Comparison of ENCODE assay signal across 1 cellular context in the genomic region with DNA sequence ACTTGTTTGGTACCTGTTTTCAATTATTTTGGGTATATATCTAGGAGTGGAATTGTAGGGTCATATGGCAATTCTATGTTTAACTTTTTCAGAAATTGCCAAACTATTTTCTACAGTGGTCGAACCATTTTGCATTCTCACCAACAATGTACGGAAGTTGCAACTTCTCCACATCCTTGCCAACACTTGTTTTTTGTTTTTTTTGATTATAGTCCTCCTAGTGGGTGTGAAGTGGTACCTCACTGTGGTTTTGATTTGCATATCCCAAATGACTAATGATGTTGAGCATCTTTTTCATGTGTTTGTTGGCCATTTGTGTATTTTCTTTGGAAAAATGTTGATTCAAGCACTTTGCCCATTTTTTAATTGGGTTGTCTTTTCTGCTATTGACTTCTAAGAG.
TF ChIP-seq lines count a peak whose summit lies in the region.

No MANE protein-coding gene starts in this region.

TF ChIP-seq in GM23338, 12 proteins besides CTCF, POLR2A, EP300 and RAD21 (continued from another document):
- TF ChIP-seq, protein P1, sequence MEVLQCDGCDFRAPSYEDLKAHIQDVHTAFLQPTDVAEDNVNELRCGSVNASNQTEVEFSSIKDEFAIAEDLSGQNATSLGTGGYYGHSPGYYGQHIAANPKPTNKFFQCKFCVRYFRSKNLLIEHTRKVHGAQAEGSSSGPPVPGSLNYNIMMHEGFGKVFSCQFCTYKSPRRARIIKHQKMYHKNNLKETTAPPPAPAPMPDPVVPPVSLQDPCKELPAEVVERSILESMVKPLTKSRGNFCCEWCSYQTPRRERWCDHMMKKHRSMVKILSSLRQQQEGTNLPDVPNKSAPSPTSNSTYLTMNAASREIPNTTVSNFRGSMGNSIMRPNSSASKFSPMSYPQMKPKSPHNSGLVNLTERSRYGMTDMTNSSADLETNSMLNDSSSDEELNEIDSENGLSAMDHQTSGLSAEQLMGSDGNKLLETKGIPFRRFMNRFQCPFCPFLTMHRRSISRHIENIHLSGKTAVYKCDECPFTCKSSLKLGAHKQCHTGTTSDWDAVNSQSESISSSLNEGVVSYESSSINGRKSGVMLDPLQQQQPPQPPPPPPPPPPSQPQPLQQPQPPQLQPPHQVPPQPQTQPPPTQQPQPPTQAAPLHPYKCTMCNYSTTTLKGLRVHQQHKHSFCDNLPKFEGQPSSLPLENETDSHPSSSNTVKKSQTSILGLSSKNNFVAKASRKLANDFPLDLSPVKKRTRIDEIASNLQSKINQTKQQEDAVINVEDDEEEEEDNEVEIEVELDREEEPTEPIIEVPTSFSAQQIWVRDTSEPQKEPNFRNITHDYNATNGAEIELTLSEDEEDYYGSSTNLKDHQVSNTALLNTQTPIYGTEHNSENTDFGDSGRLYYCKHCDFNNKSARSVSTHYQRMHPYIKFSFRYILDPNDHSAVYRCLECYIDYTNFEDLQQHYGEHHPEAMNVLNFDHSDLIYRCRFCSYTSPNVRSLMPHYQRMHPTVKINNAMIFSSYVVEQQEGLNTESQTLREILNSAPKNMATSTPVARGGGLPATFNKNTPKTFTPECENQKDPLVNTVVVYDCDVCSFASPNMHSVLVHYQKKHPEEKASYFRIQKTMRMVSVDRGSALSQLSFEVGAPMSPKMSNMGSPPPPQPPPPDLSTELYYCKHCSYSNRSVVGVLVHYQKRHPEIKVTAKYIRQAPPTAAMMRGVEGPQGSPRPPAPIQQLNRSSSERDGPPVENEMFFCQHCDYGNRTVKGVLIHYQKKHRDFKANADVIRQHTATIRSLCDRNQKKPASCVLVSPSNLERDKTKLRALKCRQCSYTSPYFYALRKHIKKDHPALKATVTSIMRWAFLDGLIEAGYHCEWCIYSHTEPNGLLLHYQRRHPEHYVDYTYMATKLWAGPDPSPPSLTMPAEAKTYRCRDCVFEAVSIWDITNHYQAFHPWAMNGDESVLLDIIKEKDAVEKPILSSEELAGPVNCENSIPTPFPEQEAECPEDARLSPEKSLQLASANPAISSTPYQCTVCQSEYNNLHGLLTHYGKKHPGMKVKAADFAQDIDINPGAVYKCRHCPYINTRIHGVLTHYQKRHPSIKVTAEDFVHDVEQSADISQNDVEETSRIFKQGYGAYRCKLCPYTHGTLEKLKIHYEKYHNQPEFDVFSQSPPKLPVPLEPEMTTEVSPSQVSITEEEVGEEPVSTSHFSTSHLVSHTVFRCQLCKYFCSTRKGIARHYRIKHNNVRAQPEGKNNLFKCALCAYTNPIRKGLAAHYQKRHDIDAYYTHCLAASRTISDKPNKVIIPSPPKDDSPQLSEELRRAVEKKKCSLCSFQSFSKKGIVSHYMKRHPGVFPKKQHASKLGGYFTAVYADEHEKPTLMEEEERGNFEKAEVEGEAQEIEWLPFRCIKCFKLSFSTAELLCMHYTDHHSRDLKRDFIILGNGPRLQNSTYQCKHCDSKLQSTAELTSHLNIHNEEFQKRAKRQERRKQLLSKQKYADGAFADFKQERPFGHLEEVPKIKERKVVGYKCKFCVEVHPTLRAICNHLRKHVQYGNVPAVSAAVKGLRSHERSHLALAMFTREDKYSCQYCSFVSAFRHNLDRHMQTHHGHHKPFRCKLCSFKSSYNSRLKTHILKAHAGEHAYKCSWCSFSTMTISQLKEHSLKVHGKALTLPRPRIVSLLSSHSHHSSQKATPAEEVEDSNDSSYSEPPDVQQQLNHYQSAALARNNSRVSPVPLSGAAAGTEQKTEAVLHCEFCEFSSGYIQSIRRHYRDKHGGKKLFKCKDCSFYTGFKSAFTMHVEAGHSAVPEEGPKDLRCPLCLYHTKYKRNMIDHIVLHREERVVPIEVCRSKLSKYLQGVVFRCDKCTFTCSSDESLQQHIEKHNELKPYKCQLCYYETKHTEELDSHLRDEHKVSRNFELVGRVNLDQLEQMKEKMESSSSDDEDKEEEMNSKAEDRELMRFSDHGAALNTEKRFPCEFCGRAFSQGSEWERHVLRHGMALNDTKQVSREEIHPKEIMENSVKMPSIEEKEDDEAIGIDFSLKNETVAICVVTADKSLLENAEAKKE (CRISPR knock-in tag; IDR thresholded peaks at IDR 0.05), result no peak
- TF ChIP-seq POLR2AphosphoS5 (IDR thresholded peaks at IDR 0.05; ENCODE audit: low read depth) (no peak), CREB1 (CRISPR knock-in tag; IDR thresholded peaks at IDR 0.05; ENCODE audit: low read depth) (no peak), REST (IDR thresholded peaks at IDR 0.05; ENCODE audit: unreplicated experiment) (no peak), ZNF331 (CRISPR knock-in tag; IDR thresholded peaks at IDR 0.05; ENCODE audit: low read depth) (no peak), NANOG (IDR thresholded peaks at IDR 0.05; ENCODE audit: borderline replicate concordance) (no peak), ETS1 (IDR thresholded peaks at IDR 0.05) (no peak), EZH2phosphoT487 (IDR thresholded peaks at IDR 0.05; ENCODE audit: unreplicated experiment) (no peak)
TF ChIP-seq in GM23338: peak in this region for 0.
